Comparison of ENCODE assay signal across 14 cellular contexts in the genomic region with DNA sequence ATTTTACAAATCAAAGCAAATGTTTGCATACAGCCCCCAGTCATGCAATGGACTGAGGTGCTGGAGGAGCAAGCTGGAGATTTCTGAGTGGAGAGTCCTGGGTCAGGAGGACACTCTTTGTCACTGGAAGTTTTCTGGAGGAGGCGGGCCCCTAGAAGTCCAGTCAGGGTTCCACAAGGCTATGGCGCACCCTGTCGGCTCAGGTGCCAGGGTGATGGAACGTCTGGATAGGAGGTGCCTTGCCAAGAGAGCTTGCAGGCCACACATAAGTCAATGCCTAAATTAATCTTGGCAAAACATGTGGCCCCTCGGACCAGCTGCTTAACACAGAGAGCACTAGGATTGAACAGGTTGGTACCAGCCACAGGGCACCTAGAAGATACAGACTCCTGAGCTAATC.
DNase-seq lines count a peak whose midpoint lies in the region; ATAC-seq, FAIRE-seq and TF ChIP-seq lines count a peak whose summit lies in the region.
"Had no signal": no experiment of that assay in that cellular context is flagged by ENCODE, and none has a peak within 500 bp of the region (broad histone marks: within the 10 kb centered on the region; RNA-seq: fewer than 3 reads in every experiment).

No MANE protein-coding gene starts in this region.

- H3K79me2 ChIP-seq in HepG2 (ENCODE audit: insufficient read depth, low read length), result no peaks in the 10 kb centered on the region

- CTCF ChIA-PET in HepG2 (lab: Yijun Ruan, JAX; ENCODE audit: low intra/inter-chr PET ratio, low total read pairs), result interaction anchor here (1.0 to 2.0 kb wide), 3 partner anchors 344 to 355 kb away, joined by 3 to 11 read pairs (median 8); no protein-coding TSS in a partner anchor

- FAIRE-seq in bronchial epithelial cell (lab: Jason Lieb, UNC) (no peak), HepG2 (lab: Jason Lieb, UNC) (peak; percentile 12)
- FAIRE-seq: frontal cortex had no signal

- no peaks in the 10 kb centered on the region for H3K4me1 ChIP-seq in HepG2 (ENCODE audit: insufficient read depth, low read length)
- H3K4me1 ChIP-seq: ascending aorta had no signal

- H3K4me1 Mint-ChIP-seq in glutamatergic neuron (ENCODE audit: low read depth, unreplicated experiment), result peaks cover 27% of the 10 kb centered on the region
- H3K4me1 Mint-ChIP-seq: activated CD4-positive, alpha-beta T cell treated with anti-CD3 and anti-CD28 coated beads, Interleukin-2, amount 10 ng/mL, durations not matched to agents 7 days and 5 days had no signal

- intact Hi-C loops in HepG2 (cut with micrococcal nuclease; ENCODE audit: unreplicated experiment), result loop anchor here (1.0 to 10.0 kb wide), 5 partner anchors 134 to 422 kb away; a partner anchor contains a TSS

- TF ChIP-seq CTCF in LNCAP (IDR thresholded peaks at IDR 0.05) (peak; percentile 37; the same call in 1 of the 2 replicates), bronchial epithelial cell (IDR thresholded peaks at IDR 0.05; ENCODE audit: insufficient read depth, low read length, severe bottlenecking) (peak; percentile 22), HepG2 (CRISPR knock-in tag; IDR thresholded peaks at IDR 0.05) (peak; percentile 77), GM13977 (IDR thresholded peaks at IDR 0.05; ENCODE audit: extremely low read depth, insufficient read depth, missing control alignments) (no peak), glutamatergic neuron (IDR thresholded peaks at IDR 0.05; ENCODE audit: partially characterized antibody, unreplicated experiment) (no peak)

- no peak overlapping the region for H2AFZ ChIP-seq in HepG2 (ENCODE audit: low read length)

- H3K9me3 Mint-ChIP-seq in glutamatergic neuron (ENCODE audit: unreplicated experiment), result peaks cover 4% of the 10 kb centered on the region
- H3K9me3 Mint-ChIP-seq: activated CD4-positive, alpha-beta T cell treated with anti-CD3 and anti-CD28 coated beads, Interleukin-2, amount 10 ng/mL, durations not matched to agents 7 days and 5 days had no signal

- in situ Hi-C loops in HepG2 (cut with HindIII; ENCODE audit: extremely low pct_ligation_motif_present, low pct_unique_long_range_greater_than_20kb), result loop anchor here (10.0 kb wide), 2 partner anchors 344 to 904 kb away; no protein-coding TSS in a partner anchor
- in situ Hi-C loops in G401 (cut with HindIII; ENCODE audit: low sequenced_read_pairs), result no loop called here
- in situ Hi-C loops in GM13977 (cut with MboI; ENCODE audit: low pct_unique_long_range_greater_than_20kb, low sequenced_read_pairs, unreplicated experiment), result no loop called here

- H3K9ac ChIP-seq in HepG2 (ENCODE audit: insufficient read depth, low read depth, low read length), result no peak overlapping the region

- POLR2A ChIA-PET in HepG2 (lab: Yijun Ruan, JAX), result no interaction called here

- H3K9me3 ChIP-seq in HepG2 (ENCODE audit: low read length), result no peaks in the 10 kb centered on the region
- H3K9me3 ChIP-seq: ascending aorta had no signal

- TF ChIP-seq EP300 in HepG2 (IDR thresholded peaks at IDR 0.05; ENCODE audit: low read depth in 2 of 2, low read length in 2 of 2), result no peak
- no peak for TF ChIP-seq EP300 in HepG2 (CRISPR knock-in tag; IDR thresholded peaks at IDR 0.05; ENCODE audit: borderline replicate concordance)

- TF ChIP-seq POLR2A in HepG2 (IDR thresholded peaks at IDR 0.05; ENCODE audit: insufficient read depth in 1 of 2, low read depth in 2 of 2, low read length in 2 of 2), result no peak

- no peak overlapping the region for H3K4me3 Mint-ChIP-seq in glutamatergic neuron (ENCODE audit: unreplicated experiment)
- H3K4me3 Mint-ChIP-seq: activated CD4-positive, alpha-beta T cell treated with anti-CD3 and anti-CD28 coated beads, Interleukin-2, amount 10 ng/mL, durations not matched to agents 7 days and 5 days; effector memory CD8-positive, alpha-beta T cell had no signal

- BruUV-seq in HepG2 (replicated peaks; lab: Mats Ljungman, UMichigan), result no TSS peak

- peak; percentile 75 for TF ChIP-seq RAD21 in HepG2 (CRISPR knock-in tag; IDR thresholded peaks at IDR 0.05)

- no peak overlapping the region for H3K4me3 ChIP-seq in bronchial epithelial cell (ENCODE audit: low read depth, low read length)
- no peak overlapping the region for H3K4me3 ChIP-seq in HepG2 (replicated peaks in 1 of 3; ENCODE audit: insufficient read depth in 1 of 3, low read depth in 2 of 3, low read length in 3 of 3)
- H3K4me3 ChIP-seq: ascending aorta had no signal

- no peaks in the 10 kb centered on the region for H4K20me1 ChIP-seq in HepG2 (ENCODE audit: insufficient read depth, low read length)

- DNase-seq in Daoy (ENCODE audit: low read depth), result peak; percentile 68
- DNase-seq in bronchial epithelial cell (ENCODE audit: low read depth), result no peak
- DNase-seq in HepG2 (ENCODE audit: low spot score), result peak; percentile 37
- no peak for DNase-seq in activated CD4-positive, alpha-beta T cell treated with anti-CD3 and anti-CD28 coated beads, Interleukin-2, amount 50 U/mL, for 4 hours
- no peak for DNase-seq in G401 (ENCODE audit: low spot score)
- DNase-seq in GM13977 (ENCODE audit: low spot score), result no peak
- DNase-seq in glutamatergic neuron, result no peak
- DNase-seq: activated CD4-positive, alpha-beta T cell treated with anti-CD3 and anti-CD28 coated beads, Interleukin-2, amount 10 ng/mL, durations not matched to agents 7 days and 5 days; effector memory CD8-positive, alpha-beta T cell; GF-D8; NCI-H187 had no signal

- H3K27ac Mint-ChIP-seq in glutamatergic neuron (ENCODE audit: unreplicated experiment), result no peak overlapping the region
- H3K27ac Mint-ChIP-seq: activated CD4-positive, alpha-beta T cell treated with anti-CD3 and anti-CD28 coated beads, Interleukin-2, amount 10 ng/mL, durations not matched to agents 7 days and 5 days; effector memory CD8-positive, alpha-beta T cell had no signal

- H3K4me2 ChIP-seq in HepG2 (ENCODE audit: low read depth, low read length), result no peak overlapping the region

- ATAC-seq in HepG2, result peak; percentile 96
- ATAC-seq: effector memory CD8-positive, alpha-beta T cell had no signal

- no peaks in the 10 kb centered on the region for H3K36me3 Mint-ChIP-seq in glutamatergic neuron (ENCODE audit: unreplicated experiment)

- no peaks in the 10 kb centered on the region for H3K27me3 ChIP-seq in bronchial epithelial cell (ENCODE audit: control insufficient read depth, insufficient read depth, low read length)
- H3K27me3 ChIP-seq in HepG2 (ENCODE audit: control insufficient read depth in 1 of 2, insufficient read depth in 2 of 2, low read length in 2 of 2), result peaks cover 1 to 13% of the 10 kb centered on the region in 2 experiments; a peak in 1 of 5 replicates
- H3K27me3 ChIP-seq: ascending aorta had no signal

- no peak overlapping the region for H3K27ac ChIP-seq in HepG2 (ENCODE audit: extremely low read length, insufficient read depth, low read length)
- H3K27ac ChIP-seq: ascending aorta had no signal

- 0% methylated on average over 3 of the region's 5 CpGs for WGBS in HepG2 (ENCODE audit: low lambda C conversion rate)

- peaks cover 2% of the 10 kb centered on the region for H3K27me3 Mint-ChIP-seq in glutamatergic neuron (ENCODE audit: unreplicated experiment)
- H3K27me3 Mint-ChIP-seq: activated CD4-positive, alpha-beta T cell treated with anti-CD3 and anti-CD28 coated beads, Interleukin-2, amount 10 ng/mL, durations not matched to agents 7 days and 5 days had no signal

- H3K36me3 ChIP-seq in bronchial epithelial cell (ENCODE audit: control insufficient read depth, insufficient read depth, low read length), result no peaks in the 10 kb centered on the region
- H3K36me3 ChIP-seq in HepG2 (replicated peaks in 1 of 2; ENCODE audit: control insufficient read depth in 1 of 2, insufficient read depth in 2 of 2, low read length in 2 of 2), result no peaks in the 10 kb centered on the region
- H3K36me3 ChIP-seq: ascending aorta had no signal

TF ChIP-seq in HepG2, 621 proteins besides CTCF, POLR2A, EP300 and RAD21:
- TF ChIP-seq SMC3 (IDR thresholded peaks at IDR 0.05; ENCODE audit: low read length), result peak; percentile 76
- TF ChIP-seq SOX6 (IDR thresholded peaks at IDR 0.05), result no peak
- peak; percentile 14; the same call in 1 of the 2 replicates for TF ChIP-seq SOX6 (CRISPR knock-in tag; IDR thresholded peaks at IDR 0.05)
- TF ChIP-seq NR2F2 (IDR thresholded peaks at IDR 0.05; ENCODE audit: borderline replicate concordance, low read depth), result no peak
- peak; percentile 92 for TF ChIP-seq STAG1 (CRISPR knock-in tag; IDR thresholded peaks at IDR 0.05)
- no peak for TF ChIP-seq ZNF75D (CRISPR knock-in tag; IDR thresholded peaks at IDR 0.05; ENCODE audit: borderline replicate concordance)
- TF ChIP-seq ZSCAN20 (CRISPR knock-in tag; IDR thresholded peaks at IDR 0.05; ENCODE audit: borderline replicate concordance), result no peak
- 0 out of 2 replicates have a peak, but pooled peaks have one; percentile 24 for TF ChIP-seq SP5 (CRISPR knock-in tag; IDR thresholded peaks at IDR 0.05; ENCODE audit: borderline replicate concordance, low read depth)
TF ChIP-seq in HepG2: peak in this region for 4.

Comparison
In these comparisons a context has a peak if more than half of its experiments do, and no peak if none do; other contexts are left out.
1. DNase-seq: peak in Daoy (single experiment) and HepG2 (single experiment); none in bronchial epithelial cell (single experiment), activated CD4-positive, alpha-beta T cell treated with anti-CD3 and anti-CD28 coated beads, Interleukin-2, amount 50 U/mL, for 4 hours (0 of 2), G401 (single experiment), GM13977 (single experiment) and glutamatergic neuron (single experiment).
2. CTCF ChIP-seq: peak in LNCAP (single experiment), bronchial epithelial cell (single experiment) and HepG2 (single experiment); none in GM13977 (single experiment) and glutamatergic neuron (single experiment).